In genomic region chr20:346033-346639, GRCh38 we compare ENCODE assay signal across 10 cellular contexts. TPM values are rescaled to one million over a fixed set of nuclear protein-coding genes. Genes with fewer than 3 reads are reported as not detected.
DNase-seq lines count a peak whose midpoint lies in the region; ATAC-seq, FAIRE-seq and TF ChIP-seq lines count a peak whose summit lies in the region.
"Had no signal": no experiment of that assay in that cellular context is flagged by ENCODE, and none has a peak within 500 bp of the region (broad histone marks: within the 10 kb centered on the region; RNA-seq: fewer than 3 reads in every experiment).

No MANE protein-coding gene starts in this region.

- H3K36me3 ChIP-seq in HepG2 (replicated peaks in 1 of 2; ENCODE audit: control insufficient read depth in 1 of 2, insufficient read depth in 2 of 2, low read length in 2 of 2) (peaks cover 4 to 11% of the 10 kb centered on the region in 2 experiments; a peak in 3 of 5 replicates), right lobe of liver (no peaks in the 10 kb centered on the region), breast epithelium (no peaks in the 10 kb centered on the region), mucosa of rectum (ENCODE audit: control insufficient read depth in 2 of 2, insufficient read depth in 2 of 2, low read length in 2 of 2) (peaks cover 0 to 3% of the 10 kb centered on the region in 2 donors), vagina (no peaks in the 10 kb centered on the region)

- H3K79me2 ChIP-seq in HepG2 (ENCODE audit: insufficient read depth, low read length): peaks cover 10% of the 10 kb centered on the region

- H3K9me3 ChIP-seq in HepG2 (ENCODE audit: low read length) (no peaks in the 10 kb centered on the region), right lobe of liver (no peaks in the 10 kb centered on the region), breast epithelium (peaks cover 0 to 5% of the 10 kb centered on the region in 2 donors), mucosa of rectum (ENCODE audit: control insufficient read depth in 2 of 2, low read length in 2 of 2) (peaks cover 0 to 5% of the 10 kb centered on the region in 2 donors), vagina (no peaks in the 10 kb centered on the region)

- H3K4me2 ChIP-seq in HepG2 (ENCODE audit: low read depth, low read length): peak overlapping the region; percentile 93

- H3K27me3 ChIP-seq in HepG2 (ENCODE audit: control insufficient read depth in 1 of 2, insufficient read depth in 2 of 2, low read length in 2 of 2) (no peaks in the 10 kb centered on the region), right lobe of liver (no peaks in the 10 kb centered on the region), breast epithelium (no peaks in the 10 kb centered on the region), mucosa of rectum (ENCODE audit: control insufficient read depth in 2 of 2, insufficient read depth in 2 of 2, low read length in 2 of 2) (no peaks in the 10 kb centered on the region), vagina (no peaks in the 10 kb centered on the region)

- H4K20me1 ChIP-seq in HepG2 (ENCODE audit: insufficient read depth, low read length): no peaks in the 10 kb centered on the region

- H2AFZ ChIP-seq in HepG2 (ENCODE audit: low read length): no peak overlapping the region

- peak; percentile 12 for FAIRE-seq in HepG2 (lab: Jason Lieb, UNC)

- POLR2A ChIA-PET in HepG2 (lab: Yijun Ruan, JAX): interaction anchor here (0.7 to 5.9 kb wide), 13 partner anchors 8 to 299 kb away, joined by 3 to 107 read pairs (median 13); partner anchors contain the start of genes SOX12 and TRIB3

- H3K27ac ChIP-seq in HepG2 (ENCODE audit: extremely low read length, insufficient read depth, low read length) (peak overlapping the region; percentile 81), right lobe of liver (no peak overlapping the region), breast epithelium (peak overlapping the region; percentile 91 to 98), mucosa of rectum (ENCODE audit: low read depth in 2 of 2, low read length in 2 of 2) (peak overlapping the region; percentile 93), vagina (peak overlapping the region; percentile 92)

- H3K4me1 ChIP-seq in HepG2 (ENCODE audit: insufficient read depth, low read length): peaks cover 34% of the 10 kb centered on the region
- H3K4me1 ChIP-seq in right lobe of liver: peaks cover 0 to 22% (median 3%) of the 10 kb centered on the region in 4 donors
- no peaks in the 10 kb centered on the region for H3K4me1 ChIP-seq in breast epithelium
- peaks cover 3 to 15% of the 10 kb centered on the region in 2 donors for H3K4me1 ChIP-seq in mucosa of rectum (ENCODE audit: control insufficient read depth in 2 of 2, insufficient read depth in 2 of 2, low read length in 2 of 2)
- peaks cover 15% of the 10 kb centered on the region for H3K4me1 ChIP-seq in vagina

- TF ChIP-seq POLR2A in HepG2 (IDR thresholded peaks at IDR 0.05; ENCODE audit: insufficient read depth in 1 of 2, low read depth in 2 of 2, low read length in 2 of 2): no peak
- no peak for TF ChIP-seq POLR2A in right lobe of liver (IDR thresholded peaks at IDR 0.05)
- no peak for TF ChIP-seq POLR2A in breast epithelium (IDR thresholded peaks at IDR 0.05)
- TF ChIP-seq POLR2A in vagina (IDR thresholded peaks at IDR 0.05): no peak

- in situ Hi-C loops in HepG2 (cut with HindIII; ENCODE audit: extremely low pct_ligation_motif_present, low pct_unique_long_range_greater_than_20kb): no loop called here

- intact Hi-C loops in HepG2 (cut with micrococcal nuclease; ENCODE audit: unreplicated experiment) (loop anchor here (2.0 kb wide), 1 partner anchor 15 kb away; no protein-coding TSS in a partner anchor), right lobe of liver (cut with DNase I) (no loop called here), breast epithelium (cut with DNase I; ENCODE audit: low total_unique reads) (no loop called here), vagina (cut with DNase I) (loop anchor here (10.0 kb wide), 1 partner anchor 59 kb away; the partner anchor contains the start of gene RBCK1)

- CTCF ChIA-PET in HepG2 (lab: Yijun Ruan, JAX; ENCODE audit: low intra/inter-chr PET ratio, low total read pairs): no interaction called here

- BruUV-seq in HepG2 (replicated peaks; lab: Mats Ljungman, UMichigan): no TSS peak

- TF ChIP-seq CTCF in HepG2 (CRISPR knock-in tag; IDR thresholded peaks at IDR 0.05): no peak
- TF ChIP-seq CTCF in right lobe of liver (IDR thresholded peaks at IDR 0.05): no peak
- no peak for TF ChIP-seq CTCF in breast epithelium (IDR thresholded peaks at IDR 0.05)
- no peak for TF ChIP-seq CTCF in vagina (IDR thresholded peaks at IDR 0.05)

- DNase-seq in HepG2 (ENCODE audit: low spot score): no peak
- DNase-seq in right lobe of liver: no peak
- DNase-seq in breast epithelium (ENCODE audit: low spot score in 2 of 2): no peak
- no peak for DNase-seq in vagina (ENCODE audit: extremely low spot score in 2 of 2)
- no peak for DNase-seq in NCI-H1930 (lab: John Stamatoyannopoulos, UW)
- no peak for DNase-seq in NCI-H2227 (lab: John Stamatoyannopoulos, UW; ENCODE audit: unreplicated experiment)
- DNase-seq: DND-41, T1000 had no signal

- no peak for TF ChIP-seq RAD21 in HepG2 (CRISPR knock-in tag; IDR thresholded peaks at IDR 0.05)

- H3K9ac ChIP-seq in HepG2 (ENCODE audit: insufficient read depth, low read depth, low read length): peak overlapping the region; percentile 77
- peak overlapping the region; percentile 60 to 89 for H3K9ac ChIP-seq in mucosa of rectum (ENCODE audit: low read depth in 1 of 2, low read length in 2 of 2)

- no peak for ATAC-seq in HepG2
- no peak for ATAC-seq in right lobe of liver
- no peak for ATAC-seq in HG02981 (IDR thresholded peaks at IDR 0.05; ENCODE audit: unreplicated experiment)

- 73% methylated on average over 9 of the region's 9 CpGs for WGBS in HepG2 (ENCODE audit: low lambda C conversion rate)
- whole genome bisulfite sequencing in right lobe of liver (ENCODE audit: insufficient coverage, low coverage, low lambda C conversion rate, missing lambda C conversion rate): 75% methylated on average over 5 of the region's 9 CpGs

- H3K4me3 ChIP-seq in HepG2 (replicated peaks in 1 of 3; ENCODE audit: insufficient read depth in 1 of 3, low read depth in 2 of 3, low read length in 3 of 3) (peak overlapping the region; percentile 63 to 88 (median 87)), right lobe of liver (peak overlapping the region in 1 of 3 donors; percentile 72), breast epithelium (peak overlapping the region; percentile 74 to 95 (median 75)), mucosa of rectum (ENCODE audit: low read length in 2 of 2) (peak overlapping the region; percentile 90 to 98), vagina (peak overlapping the region; percentile 65 to 74)

- TF ChIP-seq EP300 in HepG2 (IDR thresholded peaks at IDR 0.05; ENCODE audit: low read depth in 2 of 2, low read length in 2 of 2) (no peak; a peak in 1 of 4 replicates), HepG2 (CRISPR knock-in tag; IDR thresholded peaks at IDR 0.05; ENCODE audit: borderline replicate concordance) (no peak)

RNA-seq across cellular contexts. Expression of gene NRSN2, which starts 0.8 kb away (rescaled TPM):
- total RNA-seq in HepG2 (2016; rRNA removed; fragmentation: Illumina TruSeq; extraction: Trizol): 28.4 and 32.3 TPM in 2 replicates
- 13.5 and 19.5 TPM in 2 replicates for total RNA-seq in HepG2 (2016; cell fraction: cytosol; rRNA removed; fragmentation: Illumina TruSeq; extraction: Trizol; ENCODE audit: low read depth)
- 26.0 and 33.1 TPM in 2 replicates for total RNA-seq in HepG2 (2016; cell fraction: insoluble cytoplasmic fraction; rRNA removed; fragmentation: Illumina TruSeq; extraction: Trizol)
- total RNA-seq in HepG2 (2016; cell fraction: membrane; rRNA removed; fragmentation: Illumina TruSeq; extraction: Trizol): 30.9 and 37.0 TPM in 2 replicates
- total RNA-seq in HepG2 (2016; cell fraction: nucleus; rRNA removed; fragmentation: Illumina TruSeq; extraction: Trizol): 18.0 and 19.9 TPM in 2 replicates
- polyA plus RNA-seq in HepG2 (2011; rRNA removed): 49.4 and 63.3 TPM in 2 replicates
- polyA plus RNA-seq in HepG2 (2011; cell fraction: cytosol; rRNA removed): 69.4 and 90.4 TPM in 2 replicates
- 68.6 and 73.2 TPM in 2 replicates for polyA plus RNA-seq in HepG2 (2011; cell fraction: nucleus; rRNA removed)
- polyA plus RNA-seq in HepG2 (2012): 32.8 and 45.8 TPM in 2 replicates
- 30.7 and 34.2 TPM in 2 replicates for polyA plus RNA-seq in HepG2 (2016; cell fraction: cytosol; fragmentation: Illumina TruSeq; extraction: Trizol; ENCODE audit: low read depth)
- polyA plus RNA-seq in HepG2 (2016; cell fraction: insoluble cytoplasmic fraction; fragmentation: Illumina TruSeq; extraction: Trizol; ENCODE audit: low read depth): 54.0 and 55.2 TPM in 2 replicates
- polyA plus RNA-seq in HepG2 (2016; cell fraction: membrane; fragmentation: Illumina TruSeq; extraction: Trizol; ENCODE audit: low read depth): 61.7 and 66.8 TPM in 2 replicates
- polyA plus RNA-seq in HepG2 (2016; cell fraction: nucleus; fragmentation: Illumina TruSeq; extraction: Trizol; ENCODE audit: insufficient read depth, low read depth): 79.0 and 79.1 TPM in 2 replicates
- polyA minus RNA-seq in HepG2 (2011; rRNA and poly(A)+ RNA removed; ENCODE audit: low replicate concordance): 1.6 and 52.5 TPM in 2 replicates
- polyA minus RNA-seq in HepG2 (2011; cell fraction: cytosol; rRNA and poly(A)+ RNA removed): 32.5 and 33.1 TPM in 2 replicates
- polyA minus RNA-seq in HepG2 (2011; cell fraction: nucleus; rRNA and poly(A)+ RNA removed): 10.7 and 15.0 TPM in 2 replicates
- 1 to 10 TPM; 1.3 to 4.1 (median 1.9) TPM for total RNA-seq in right lobe of liver
- total RNA-seq in breast epithelium: 10 to 100 TPM in 2 of 3 donors, 1 to 10 TPM in 1; 9.4 to 22.3 (median 21.8) TPM
- 21.6 TPM for total RNA-seq in vagina

RNA-seq across cellular contexts. Expression of gene SOX12, which starts 20.8 kb away (rescaled TPM):
- 12.1 and 18.7 TPM in 2 replicates for total RNA-seq in HepG2 (2016; rRNA removed; fragmentation: Illumina TruSeq; extraction: Trizol)
- 5.2 and 6.4 TPM in 2 replicates for total RNA-seq in HepG2 (2016; cell fraction: cytosol; rRNA removed; fragmentation: Illumina TruSeq; extraction: Trizol; ENCODE audit: low read depth)
- total RNA-seq in HepG2 (2016; cell fraction: insoluble cytoplasmic fraction; rRNA removed; fragmentation: Illumina TruSeq; extraction: Trizol): 10.8 and 18.0 TPM in 2 replicates
- total RNA-seq in HepG2 (2016; cell fraction: membrane; rRNA removed; fragmentation: Illumina TruSeq; extraction: Trizol): 19.3 and 22.7 TPM in 2 replicates
- total RNA-seq in HepG2 (2016; cell fraction: nucleus; rRNA removed; fragmentation: Illumina TruSeq; extraction: Trizol): 14.7 and 17.3 TPM in 2 replicates
- polyA plus RNA-seq in HepG2 (2011; rRNA removed): 10.0 and 11.5 TPM in 2 replicates
- 5.9 and 7.7 TPM in 2 replicates for polyA plus RNA-seq in HepG2 (2011; cell fraction: cytosol; rRNA removed)
- polyA plus RNA-seq in HepG2 (2011; cell fraction: nucleus; rRNA removed): 33.8 and 40.6 TPM in 2 replicates
- 33.1 and 35.1 TPM in 2 replicates for polyA plus RNA-seq in HepG2 (2012)
- 9.1 and 11.5 TPM in 2 replicates for polyA plus RNA-seq in HepG2 (2016; cell fraction: cytosol; fragmentation: Illumina TruSeq; extraction: Trizol; ENCODE audit: low read depth)
- 37.4 and 47.0 TPM in 2 replicates for polyA plus RNA-seq in HepG2 (2016; cell fraction: insoluble cytoplasmic fraction; fragmentation: Illumina TruSeq; extraction: Trizol; ENCODE audit: low read depth)
- 35.3 and 38.7 TPM in 2 replicates for polyA plus RNA-seq in HepG2 (2016; cell fraction: membrane; fragmentation: Illumina TruSeq; extraction: Trizol; ENCODE audit: low read depth)
- 63.1 and 67.8 TPM in 2 replicates for polyA plus RNA-seq in HepG2 (2016; cell fraction: nucleus; fragmentation: Illumina TruSeq; extraction: Trizol; ENCODE audit: insufficient read depth, low read depth)
- 2.4 and 12.0 TPM in 2 replicates for polyA minus RNA-seq in HepG2 (2011; rRNA and poly(A)+ RNA removed; ENCODE audit: low replicate concordance)
- polyA minus RNA-seq in HepG2 (2011; cell fraction: cytosol; rRNA and poly(A)+ RNA removed): 11.2 and 12.0 TPM in 2 replicates
- 9.6 and 12.7 TPM in 2 replicates for polyA minus RNA-seq in HepG2 (2011; cell fraction: nucleus; rRNA and poly(A)+ RNA removed)
- total RNA-seq in right lobe of liver: 1 to 10 TPM; 3.6 to 6.4 (median 4.6) TPM
- total RNA-seq in breast epithelium: 1 to 10 TPM; 1.1 to 3.7 (median 3.3) TPM
- total RNA-seq in vagina: 4.4 TPM

RNA-seq across cellular contexts. Expression of gene TRIB3, which starts 34.4 kb away (rescaled TPM):
- total RNA-seq in HepG2 (2016; rRNA removed; fragmentation: Illumina TruSeq; extraction: Trizol) (106 and 115 TPM in 2 replicates), right lobe of liver (100 to 1,000 TPM in 2 of 6 experiments, 10 to 100 TPM in 4; 15.1 to 139 (median 34.1) TPM), breast epithelium (10 to 100 TPM in 2 of 3 donors, 1 to 10 TPM in 1; 4.5 to 18.0 (median 14.5) TPM), vagina (15.7 TPM)
- total RNA-seq in HepG2 (2016; cell fraction: cytosol; rRNA removed; fragmentation: Illumina TruSeq; extraction: Trizol; ENCODE audit: low read depth): 40.1 and 45.0 TPM in 2 replicates
- total RNA-seq in HepG2 (2016; cell fraction: insoluble cytoplasmic fraction; rRNA removed; fragmentation: Illumina TruSeq; extraction: Trizol): 106 and 115 TPM in 2 replicates
- total RNA-seq in HepG2 (2016; cell fraction: membrane; rRNA removed; fragmentation: Illumina TruSeq; extraction: Trizol): 107 and 130 TPM in 2 replicates
- 47.6 and 54.9 TPM in 2 replicates for total RNA-seq in HepG2 (2016; cell fraction: nucleus; rRNA removed; fragmentation: Illumina TruSeq; extraction: Trizol)
- polyA plus RNA-seq in HepG2 (2011; rRNA removed): 150 and 241 TPM in 2 replicates
- 165 and 177 TPM in 2 replicates for polyA plus RNA-seq in HepG2 (2011; cell fraction: cytosol; rRNA removed)
- polyA plus RNA-seq in HepG2 (2011; cell fraction: nucleus; rRNA removed): 122 and 148 TPM in 2 replicates
- 78.0 and 193 TPM in 2 replicates for polyA plus RNA-seq in HepG2 (2012)
- 33.6 and 42.0 TPM in 2 replicates for polyA plus RNA-seq in HepG2 (2016; cell fraction: cytosol; fragmentation: Illumina TruSeq; extraction: Trizol; ENCODE audit: low read depth)
- polyA plus RNA-seq in HepG2 (2016; cell fraction: insoluble cytoplasmic fraction; fragmentation: Illumina TruSeq; extraction: Trizol; ENCODE audit: low read depth): 99.1 and 105 TPM in 2 replicates
- polyA plus RNA-seq in HepG2 (2016; cell fraction: membrane; fragmentation: Illumina TruSeq; extraction: Trizol; ENCODE audit: low read depth): 76.6 and 88.5 TPM in 2 replicates
- polyA plus RNA-seq in HepG2 (2016; cell fraction: nucleus; fragmentation: Illumina TruSeq; extraction: Trizol; ENCODE audit: insufficient read depth, low read depth): 77.9 and 79.0 TPM in 2 replicates
- polyA minus RNA-seq in HepG2 (2011; rRNA and poly(A)+ RNA removed; ENCODE audit: low replicate concordance): 66.9 and 301 TPM in 2 replicates
- polyA minus RNA-seq in HepG2 (2011; cell fraction: cytosol; rRNA and poly(A)+ RNA removed): 115 and 151 TPM in 2 replicates
- 35.9 and 65.3 TPM in 2 replicates for polyA minus RNA-seq in HepG2 (2011; cell fraction: nucleus; rRNA and poly(A)+ RNA removed)

RNA-seq across cellular contexts. Expression of gene ZCCHC3, which starts 48.8 kb away (rescaled TPM):
- total RNA-seq in HepG2 (2016; rRNA removed; fragmentation: Illumina TruSeq; extraction: Trizol) (56.2 and 63.0 TPM in 2 replicates), right lobe of liver (1 to 10 TPM; 4.2 to 7.5 (median 5.9) TPM), breast epithelium (10 to 100 TPM; 10.1 to 14.0 (median 11.5) TPM), vagina (13.8 TPM)
- 12.1 and 12.3 TPM in 2 replicates for total RNA-seq in HepG2 (2016; cell fraction: cytosol; rRNA removed; fragmentation: Illumina TruSeq; extraction: Trizol; ENCODE audit: low read depth)
- total RNA-seq in HepG2 (2016; cell fraction: insoluble cytoplasmic fraction; rRNA removed; fragmentation: Illumina TruSeq; extraction: Trizol): 49.2 and 64.0 TPM in 2 replicates
- total RNA-seq in HepG2 (2016; cell fraction: membrane; rRNA removed; fragmentation: Illumina TruSeq; extraction: Trizol): 45.3 and 47.4 TPM in 2 replicates
- 28.6 and 30.4 TPM in 2 replicates for total RNA-seq in HepG2 (2016; cell fraction: nucleus; rRNA removed; fragmentation: Illumina TruSeq; extraction: Trizol)
- 43.8 and 46.6 TPM in 2 replicates for polyA plus RNA-seq in HepG2 (2011; rRNA removed)
- 44.4 and 45.0 TPM in 2 replicates for polyA plus RNA-seq in HepG2 (2011; cell fraction: cytosol; rRNA removed)
- polyA plus RNA-seq in HepG2 (2011; cell fraction: nucleus; rRNA removed): 21.2 and 22.1 TPM in 2 replicates
- 37.3 and 43.5 TPM in 2 replicates for polyA plus RNA-seq in HepG2 (2012)
- polyA plus RNA-seq in HepG2 (2016; cell fraction: cytosol; fragmentation: Illumina TruSeq; extraction: Trizol; ENCODE audit: low read depth): 8.1 and 9.0 TPM in 2 replicates
- 75.7 and 81.5 TPM in 2 replicates for polyA plus RNA-seq in HepG2 (2016; cell fraction: insoluble cytoplasmic fraction; fragmentation: Illumina TruSeq; extraction: Trizol; ENCODE audit: low read depth)
- 37.6 and 38.3 TPM in 2 replicates for polyA plus RNA-seq in HepG2 (2016; cell fraction: membrane; fragmentation: Illumina TruSeq; extraction: Trizol; ENCODE audit: low read depth)
- 57.9 and 60.5 TPM in 2 replicates for polyA plus RNA-seq in HepG2 (2016; cell fraction: nucleus; fragmentation: Illumina TruSeq; extraction: Trizol; ENCODE audit: insufficient read depth, low read depth)
- polyA minus RNA-seq in HepG2 (2011; rRNA and poly(A)+ RNA removed; ENCODE audit: low replicate concordance): 9.3 and 53.1 TPM in 2 replicates
- 31.3 and 34.6 TPM in 2 replicates for polyA minus RNA-seq in HepG2 (2011; cell fraction: cytosol; rRNA and poly(A)+ RNA removed)
- polyA minus RNA-seq in HepG2 (2011; cell fraction: nucleus; rRNA and poly(A)+ RNA removed): 16.1 and 17.3 TPM in 2 replicates

RNA-seq across cellular contexts. Expression of gene C20orf96, which starts 55.6 kb away (rescaled TPM):
- total RNA-seq in HepG2 (2016; rRNA removed; fragmentation: Illumina TruSeq; extraction: Trizol): 3.8 and 4.7 TPM in 2 replicates
- 0.51 and 1.3 TPM in 2 replicates for total RNA-seq in HepG2 (2016; cell fraction: cytosol; rRNA removed; fragmentation: Illumina TruSeq; extraction: Trizol; ENCODE audit: low read depth)
- total RNA-seq in HepG2 (2016; cell fraction: insoluble cytoplasmic fraction; rRNA removed; fragmentation: Illumina TruSeq; extraction: Trizol): 3.1 and 5.0 TPM in 2 replicates
- total RNA-seq in HepG2 (2016; cell fraction: membrane; rRNA removed; fragmentation: Illumina TruSeq; extraction: Trizol): 2.0 and 2.7 TPM in 2 replicates
- total RNA-seq in HepG2 (2016; cell fraction: nucleus; rRNA removed; fragmentation: Illumina TruSeq; extraction: Trizol): 9.9 and 10.7 TPM in 2 replicates
- 18.2 and 20.6 TPM in 2 replicates for polyA plus RNA-seq in HepG2 (2011; rRNA removed)
- 10.7 and 11.6 TPM in 2 replicates for polyA plus RNA-seq in HepG2 (2011; cell fraction: cytosol; rRNA removed)
- polyA plus RNA-seq in HepG2 (2011; cell fraction: nucleus; rRNA removed): 25.9 and 27.9 TPM in 2 replicates
- polyA plus RNA-seq in HepG2 (2012): 17.5 and 20.7 TPM in 2 replicates
- 4.3 and 5.1 TPM in 2 replicates for polyA plus RNA-seq in HepG2 (2016; cell fraction: cytosol; fragmentation: Illumina TruSeq; extraction: Trizol; ENCODE audit: low read depth)
- polyA plus RNA-seq in HepG2 (2016; cell fraction: insoluble cytoplasmic fraction; fragmentation: Illumina TruSeq; extraction: Trizol; ENCODE audit: low read depth): 13.8 and 15.5 TPM in 2 replicates
- polyA plus RNA-seq in HepG2 (2016; cell fraction: membrane; fragmentation: Illumina TruSeq; extraction: Trizol; ENCODE audit: low read depth): 7.8 and 8.1 TPM in 2 replicates
- 37.7 and 37.8 TPM in 2 replicates for polyA plus RNA-seq in HepG2 (2016; cell fraction: nucleus; fragmentation: Illumina TruSeq; extraction: Trizol; ENCODE audit: insufficient read depth, low read depth)
- 1.7 and 6.2 TPM in 2 replicates for polyA minus RNA-seq in HepG2 (2011; rRNA and poly(A)+ RNA removed; ENCODE audit: low replicate concordance)
- polyA minus RNA-seq in HepG2 (2011; cell fraction: cytosol; rRNA and poly(A)+ RNA removed): 2.8 and 3.7 TPM in 2 replicates
- 16.1 and 18.5 TPM in 2 replicates for polyA minus RNA-seq in HepG2 (2011; cell fraction: nucleus; rRNA and poly(A)+ RNA removed)
- total RNA-seq in right lobe of liver: 1 to 10 TPM in 4 of 6 experiments, under 1 TPM in 2; 0.62 to 2.5 (median 1.8) TPM
- 1 to 10 TPM; 2.6 to 9.2 (median 6.1) TPM for total RNA-seq in breast epithelium
- 2.7 TPM for total RNA-seq in vagina

Comparison
In these comparisons a context has a peak if more than half of its experiments do, and no peak if none do; other contexts are left out.
1. H3K27ac ChIP-seq: peak in HepG2 (single experiment), breast epithelium (2 of 2), mucosa of rectum (2 of 2) and vagina (single experiment); none in right lobe of liver (0 of 3).
2. intact Hi-C loops: an anchor here in HepG2 (2.0 kb wide) and vagina (10.0 kb wide); none called in right lobe of liver and breast epithelium.